40 cellular contexts compared by ENCODE assay signal in the genomic region with DNA sequence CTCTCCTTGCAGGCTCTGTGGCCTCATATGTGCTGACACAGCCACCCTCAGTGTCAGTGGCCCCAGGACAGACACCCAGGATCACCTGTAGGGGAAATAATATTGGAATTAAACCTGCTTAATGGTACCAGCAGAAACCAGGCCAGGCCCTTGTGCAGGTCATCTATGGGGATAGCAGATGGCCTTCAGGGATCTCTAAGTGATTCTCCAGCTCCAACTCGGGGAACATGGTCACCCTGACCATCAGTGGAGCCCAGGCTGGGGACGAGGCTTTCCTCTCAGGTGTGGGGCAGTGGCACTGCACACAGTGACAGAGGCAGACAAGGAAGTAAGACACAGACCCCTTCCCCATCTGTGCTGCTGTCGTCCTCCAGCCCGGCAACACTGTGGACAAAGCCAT. TPM values are rescaled to one million over a fixed set of nuclear protein-coding genes. Genes with fewer than 3 reads are reported as not detected.
"Had no signal": no experiment of that assay in that cellular context is flagged by ENCODE, and none has a peak within 500 bp of the region (broad histone marks: within the 10 kb centered on the region; RNA-seq: fewer than 3 reads in every experiment).

No MANE protein-coding gene starts in this region.

- DNase-seq: activated B cell treated with CpG ODN at 0.5 μM for 24 hours; activated CD4-positive, alpha-beta memory T cell treated with anti-CD3 and anti-CD28 coated beads for 36 hours; activated CD4-positive, alpha-beta T cell treated with anti-CD3 and anti-CD28 coated beads for 36 hours; activated CD4-positive, alpha-beta T cell treated with anti-CD3 and anti-CD28 coated beads, Interleukin-2, amount 10 ng/mL, durations not matched to agents 24 days and 14 days; activated CD8-positive, alpha-beta memory T cell treated with anti-CD3 and anti-CD28 coated beads, Interleukin-2, amount 10 ng/mL, durations not matched to agents 7 days and 5 days; activated CD8-positive, alpha-beta memory T cell treated with anti-CD3 and anti-CD28 coated beads, Interleukin-2, amount 50 U/mL, for 4 hours; activated CD8-positive, alpha-beta T cell treated with anti-CD3 and anti-CD28 coated beads, Interleukin-2, amount 10 ng/mL, durations not matched to agents 7 days and 5 days; activated gamma-delta T cell treated with Interleukin-2 at 50 U/mL for 16 hours; activated naive CD4-positive, alpha-beta T cell treated with anti-CD3 and anti-CD28 coated beads, Interleukin-2, amount 50 U/mL, for 16 hours; activated naive CD4-positive, alpha-beta T cell treated with Interleukin-2 at 50 U/mL for 16 hours; activated T-cell treated with anti-CD3 and anti-CD28 coated beads, Interleukin-2, amount 50 U/mL, for 1 hour; activated T-cell treated with anti-CD3 and anti-CD28 coated beads, Interleukin-2, amount 50 U/mL, for 48 hours; central memory CD4-positive, alpha-beta T cell; cerebellar nuclear complex; colonic mucosa; effector CD8-positive, alpha-beta T cell; esophagus squamous epithelium; foreskin melanocyte; heart right ventricle; T-helper 17 cell; T1000; WERI-Rb-1 had no signal

- H3K36me3 ChIP-seq: ascending aorta, breast epithelium, cardiac muscle cell, colonic mucosa, esophagus squamous epithelium, gastroesophageal sphincter, heart right ventricle, WERI-Rb-1 had no signal

- H3K4me1 ChIP-seq: ascending aorta, breast epithelium, colonic mucosa, esophagus squamous epithelium, gastroesophageal sphincter, heart right ventricle had no signal

- H3K79me2 ChIP-seq: hepatocyte had no signal

- H3K4me1 Mint-ChIP-seq: activated CD4-positive, alpha-beta T cell treated with anti-CD3 and anti-CD28 coated beads for 36 hours; activated CD4-positive, alpha-beta T cell treated with anti-CD3 and anti-CD28 coated beads, Interleukin-2, amount 10 ng/mL, durations not matched to agents 24 days and 14 days; activated CD8-positive, alpha-beta memory T cell treated with anti-CD3 and anti-CD28 coated beads, Interleukin-2, amount 10 ng/mL, durations not matched to agents 7 days and 5 days; brain; T-helper 17 cell had no signal

- H3K9me3 Mint-ChIP-seq: activated B cell treated with CpG ODN at 0.5 μM for 24 hours; activated CD4-positive, alpha-beta memory T cell treated with anti-CD3 and anti-CD28 coated beads for 36 hours; activated CD4-positive, alpha-beta T cell treated with anti-CD3 and anti-CD28 coated beads, Interleukin-2, amount 10 ng/mL, durations not matched to agents 24 days and 14 days; activated T-helper 1 cell treated with anti-CD3 and anti-CD28 coated beads, Interleukin-12 subunit alpha, Interleukin-12 subunit beta, Interleukin-2, Interleukin-4 antibody, amounts not matched to agents 30 ng/mL and 10 ng/mL and 1 ng/mL, durations not matched to agents 14 hours and 24 hours and 36 hours; activated T-helper 2 cell treated with anti-CD3 and anti-CD28 coated beads, Interferon-gamma antibody, Interleukin-2, Interleukin-4, amounts not matched to agents 10 μg/mL and 5 μg/mL and 100 μg/mL, durations not matched to agents 14 hours and 24 hours and 36 hours; brain; T-helper 2 cell treated with Interferon-gamma antibody and Interleukin-4, amounts not matched to agents 5 μg/mL and 100 μg/mL, for 36 hours had no signal

- H3K27me3 ChIP-seq: ascending aorta, breast epithelium, cardiac muscle cell, colonic mucosa had no signal

- H3K36me3 Mint-ChIP-seq: activated CD4-positive, alpha-beta memory T cell treated with anti-CD3 and anti-CD28 coated beads for 36 hours; activated CD8-positive, alpha-beta memory T cell treated with anti-CD3 and anti-CD28 coated beads, Interleukin-2, amount 10 ng/mL, durations not matched to agents 7 days and 5 days; activated naive CD8-positive, alpha-beta T cell; brain had no signal

- H3K27ac ChIP-seq: ascending aorta, breast epithelium, cardiac muscle cell, colonic mucosa, epithelial cell of prostate, esophagus squamous epithelium, gastroesophageal sphincter, heart right ventricle, hepatocyte, WERI-Rb-1 had no signal

- H3K4me3 Mint-ChIP-seq: activated B cell treated with CpG ODN at 0.5 μM for 24 hours; activated CD4-positive, alpha-beta memory T cell treated with anti-CD3 and anti-CD28 coated beads for 36 hours; activated CD4-positive, alpha-beta T cell treated with anti-CD3 and anti-CD28 coated beads for 36 hours; activated CD4-positive, alpha-beta T cell treated with anti-CD3 and anti-CD28 coated beads, Interleukin-2, amount 10 ng/mL, durations not matched to agents 24 days and 14 days; activated CD8-positive, alpha-beta memory T cell treated with anti-CD3 and anti-CD28 coated beads, Interleukin-2, amount 10 ng/mL, durations not matched to agents 7 days and 5 days; activated CD8-positive, alpha-beta T cell treated with anti-CD3 and anti-CD28 coated beads, Interleukin-2, amount 10 ng/mL, durations not matched to agents 7 days and 5 days; activated naive CD8-positive, alpha-beta T cell; activated T-helper 1 cell treated with anti-CD3 and anti-CD28 coated beads, Interleukin-12 subunit alpha, Interleukin-12 subunit beta, Interleukin-2, Interleukin-4 antibody, amounts not matched to agents 30 ng/mL and 10 ng/mL and 1 ng/mL, durations not matched to agents 14 hours and 24 hours and 36 hours; brain; T-helper 17 cell; T-helper 2 cell treated with Interferon-gamma antibody and Interleukin-4, amounts not matched to agents 5 μg/mL and 100 μg/mL, for 36 hours had no signal

- H3K27me3 Mint-ChIP-seq: activated B cell treated with CpG ODN at 0.5 μM for 24 hours; activated CD4-positive, alpha-beta memory T cell treated with anti-CD3 and anti-CD28 coated beads for 36 hours; activated CD4-positive, alpha-beta T cell treated with anti-CD3 and anti-CD28 coated beads for 36 hours; activated naive CD8-positive, alpha-beta T cell had no signal

- H2AFZ ChIP-seq: hepatocyte had no signal

- ATAC-seq: activated CD4-positive, alpha-beta T cell treated with anti-CD3 and anti-CD28 coated beads for 36 hours; activated CD4-positive, CD25-positive, alpha-beta regulatory T cell treated with anti-CD3 and anti-CD28 coated beads, Interleukin-2, amount 50 U/mL, for 24 hours; activated CD8-positive, alpha-beta memory T cell treated with anti-CD3 and anti-CD28 coated beads, Interleukin-2, amount 10 ng/mL, durations not matched to agents 7 days and 5 days; activated CD8-positive, alpha-beta T cell treated with anti-CD3 and anti-CD28 coated beads, Interleukin-2, amount 10 ng/mL, durations not matched to agents 7 days and 5 days; gastroesophageal sphincter; heart right ventricle; T-helper 17 cell had no signal

- H3K9me3 ChIP-seq: ascending aorta, breast epithelium, colonic mucosa, esophagus squamous epithelium, gastroesophageal sphincter, heart right ventricle had no signal

- H3K4me2 ChIP-seq: hepatocyte had no signal

- H3K4me3 ChIP-seq: ascending aorta, breast epithelium, cardiac muscle cell, colonic mucosa, esophagus squamous epithelium, gastroesophageal sphincter, heart right ventricle, hepatocyte had no signal

- H3K27ac Mint-ChIP-seq: activated B cell treated with CpG ODN at 0.5 μM for 24 hours; activated CD4-positive, alpha-beta memory T cell treated with anti-CD3 and anti-CD28 coated beads for 36 hours; activated CD4-positive, alpha-beta T cell treated with anti-CD3 and anti-CD28 coated beads for 36 hours; activated CD4-positive, alpha-beta T cell treated with anti-CD3 and anti-CD28 coated beads, Interleukin-2, amount 10 ng/mL, durations not matched to agents 24 days and 14 days; activated CD8-positive, alpha-beta memory T cell treated with anti-CD3 and anti-CD28 coated beads, Interleukin-2, amount 10 ng/mL, durations not matched to agents 7 days and 5 days; activated CD8-positive, alpha-beta T cell treated with anti-CD3 and anti-CD28 coated beads, Interleukin-2, amount 10 ng/mL, durations not matched to agents 7 days and 5 days; activated naive CD8-positive, alpha-beta T cell; activated T-helper 1 cell treated with anti-CD3 and anti-CD28 coated beads, Interleukin-12 subunit alpha, Interleukin-12 subunit beta, Interleukin-2, Interleukin-4 antibody, amounts not matched to agents 30 ng/mL and 10 ng/mL and 1 ng/mL, durations not matched to agents 14 hours and 24 hours and 36 hours; activated T-helper 2 cell treated with anti-CD3 and anti-CD28 coated beads, Interferon-gamma antibody, Interleukin-2, Interleukin-4, amounts not matched to agents 10 μg/mL and 5 μg/mL and 100 μg/mL, durations not matched to agents 14 hours and 24 hours and 36 hours; brain; T-helper 17 cell; T-helper 2 cell treated with Interferon-gamma antibody and Interleukin-4, amounts not matched to agents 5 μg/mL and 100 μg/mL, for 36 hours had no signal

RNA-seq across cellular contexts. Expression of gene GGTLC2, which starts 16.9 kb away (rescaled TPM):
- total RNA-seq: activated B cell treated with CpG ODN at 0.5 μM for 24 hours; activated CD4-positive, alpha-beta memory T cell treated with anti-CD3 and anti-CD28 coated beads for 36 hours; activated CD4-positive, alpha-beta T cell treated with anti-CD3 and anti-CD28 coated beads for 36 hours; activated CD4-positive, alpha-beta T cell treated with anti-CD3 and anti-CD28 coated beads, Interleukin-2, amount 10 ng/mL, durations not matched to agents 24 days and 14 days; activated CD8-positive, alpha-beta memory T cell treated with anti-CD3 and anti-CD28 coated beads for 36 hours; activated CD8-positive, alpha-beta memory T cell treated with anti-CD3 and anti-CD28 coated beads, Interleukin-2, amount 10 ng/mL, durations not matched to agents 7 days and 5 days; activated CD8-positive, alpha-beta T cell treated with anti-CD3 and anti-CD28 coated beads, Interleukin-2, amount 10 ng/mL, durations not matched to agents 7 days and 5 days; activated T-helper 1 cell treated with anti-CD3 and anti-CD28 coated beads, Interleukin-12 subunit alpha, Interleukin-12 subunit beta, Interleukin-2, Interleukin-4 antibody, amounts not matched to agents 30 ng/mL and 10 ng/mL and 1 ng/mL, durations not matched to agents 14 hours and 24 hours and 36 hours; activated T-helper 2 cell treated with anti-CD3 and anti-CD28 coated beads, Interferon-gamma antibody, Interleukin-2, Interleukin-4, amounts not matched to agents 10 μg/mL and 5 μg/mL and 100 μg/mL, durations not matched to agents 14 hours and 24 hours and 36 hours; ascending aorta; breast epithelium; cardiac muscle cell; colonic mucosa; dermis microvascular lymphatic vessel endothelial cell; endothelial cell of umbilical vein; esophagus squamous epithelium; fibroblast of lung; fibroblast of villous mesenchyme; gastroesophageal sphincter; glomerular endothelial cell; heart right ventricle; T-helper 17 cell had no signal
